1 cellular context compared by ENCODE assay signal in genomic region chr12:106149096-106149784, GRCh38.
TF ChIP-seq lines count a peak whose summit lies in the region.

No MANE protein-coding gene starts in this region.

TF ChIP-seq in WTC11, 78 proteins besides CTCF, POLR2A, EP300 and RAD21 (continued from another document):
- TF ChIP-seq MYBL2 (CRISPR knock-in tag; IDR thresholded peaks at IDR 0.05), result no peak
- TF ChIP-seq ESRRA (CRISPR knock-in tag; IDR thresholded peaks at IDR 0.05; ENCODE audit: borderline replicate concordance), result no peak
- no peak for TF ChIP-seq CDX4 (CRISPR knock-in tag; IDR thresholded peaks at IDR 0.05; ENCODE audit: borderline replicate concordance)
- TF ChIP-seq RELA (CRISPR knock-in tag; IDR thresholded peaks at IDR 0.05; ENCODE audit: borderline replicate concordance), result no peak
- TF ChIP-seq E2F1 (CRISPR knock-in tag; IDR thresholded peaks at IDR 0.05), result no peak
- no peak for TF ChIP-seq ZNF425 (CRISPR knock-in tag; conservative IDR thresholded peaks at IDR 0.05)
- TF ChIP-seq NR1H2 (CRISPR knock-in tag; IDR thresholded peaks at IDR 0.05), result no peak
- no peak for TF ChIP-seq FOXP1 (CRISPR knock-in tag; IDR thresholded peaks at IDR 0.05; ENCODE audit: borderline replicate concordance)
- no peak for TF ChIP-seq ZNF532 (CRISPR knock-in tag; IDR thresholded peaks at IDR 0.05; ENCODE audit: borderline replicate concordance)
- no peak for TF ChIP-seq SOX15 (CRISPR knock-in tag; IDR thresholded peaks at IDR 0.05)
- no peak for TF ChIP-seq ZNF423 (CRISPR knock-in tag; IDR thresholded peaks at IDR 0.05)
- TF ChIP-seq ARID4B (CRISPR knock-in tag; IDR thresholded peaks at IDR 0.05; ENCODE audit: borderline replicate concordance), result no peak
